Comparison of ENCODE assay signal across 21 cellular contexts in the genomic region with DNA sequence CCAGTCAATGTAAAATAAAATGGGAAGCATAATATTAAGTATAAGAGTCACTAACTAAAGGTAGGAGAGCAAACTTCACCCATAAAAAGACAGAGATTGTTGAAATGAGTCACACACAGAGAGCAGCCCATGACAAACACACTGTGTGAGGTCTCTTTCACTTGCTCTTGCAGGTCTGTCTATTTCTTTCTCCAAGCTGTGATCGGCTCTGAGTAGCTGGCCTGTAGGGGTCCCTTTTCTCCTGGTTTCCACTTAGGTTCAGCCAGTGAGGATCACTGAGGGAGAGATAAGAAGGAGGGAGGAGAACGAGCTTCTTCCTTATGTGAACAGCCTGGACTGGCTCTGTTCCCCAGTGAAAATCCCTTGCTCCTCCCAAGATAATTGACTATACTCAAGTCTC.
DNase-seq lines count a peak whose midpoint lies in the region; ATAC-seq and TF ChIP-seq lines count a peak whose summit lies in the region.
"Had no signal": no experiment of that assay in that cellular context is flagged by ENCODE, and none has a peak within 500 bp of the region (broad histone marks: within the 10 kb centered on the region; RNA-seq: fewer than 3 reads in every experiment).

No MANE protein-coding gene starts in this region.

- TF ChIP-seq CTCF in AG09319 (IDR thresholded peaks at IDR 0.05; ENCODE audit: low read depth, low read length), result peak; percentile 14
- TF ChIP-seq CTCF in WERI-Rb-1 (IDR thresholded peaks at IDR 0.05; ENCODE audit: low read depth, low read length), result peak; percentile 56
- TF ChIP-seq CTCF in coronary artery (IDR thresholded peaks at IDR 0.05), result no peak
- TF ChIP-seq CTCF in GM10248 (IDR thresholded peaks at IDR 0.05; ENCODE audit: control extremely low read depth, extremely low read depth, low read depth, missing control alignments), result no peak

- no peak overlapping the region for H3K4me3 ChIP-seq in WERI-Rb-1 (ENCODE audit: low read depth, low read length)
- no peak overlapping the region for H3K4me3 ChIP-seq in coronary artery
- H3K4me3 ChIP-seq: lung, vagina had no signal

- H3K27ac ChIP-seq in WERI-Rb-1 (peak overlapping the region; percentile 56), coronary artery (no peak overlapping the region)
- H3K27ac ChIP-seq: vagina had no signal

- no peak for ATAC-seq in Right ventricle myocardium superior (ENCODE audit: poor library complexity)
- ATAC-seq: activated T-cell treated with anti-CD3 and anti-CD28 coated beads, Interleukin-2, amount 50 U/mL, for 4 hours; effector memory CD8-positive, alpha-beta T cell; natural killer cell; stimulated activated naive CD8-positive, alpha-beta T cell treated with anti-CD3 and anti-CD28 coated beads, Interleukin-15, amount 100 ng/mL, for 72 hours had no signal

- DNase-seq in AG09319 (ENCODE audit: extremely low read depth, low read depth), result no peak
- peak; percentile 60 for DNase-seq in HCEC 1CT
- peak; percentile 70 for DNase-seq in WERI-Rb-1
- peak; percentile 45 for DNase-seq in iPS-NIHi7 (ENCODE audit: extremely low spot score)
- no peak for DNase-seq in coronary artery (ENCODE audit: low spot score)
- DNase-seq in posterior cingulate gyrus, result no peak
- no peak for DNase-seq in Right ventricle myocardium superior
- DNase-seq in GM10248 (ENCODE audit: extremely low spot score), result no peak
- DNase-seq: activated naive CD8-positive, alpha-beta T cell treated with anti-CD3 and anti-CD28 coated beads, Interleukin-2, amount 10 ng/mL, durations not matched to agents 7 days and 5 days; activated T-cell treated with anti-CD3 and anti-CD28 coated beads, Interleukin-2, amount 50 U/mL, for 4 hours; Caco-2; effector memory CD8-positive, alpha-beta T cell; foreskin melanocyte; H7; natural killer cell; NCI-H1694; NCI-H446; stimulated activated CD4-positive, alpha-beta T cell treated with anti-CD3 and anti-CD28 coated beads, Interleukin-15, amount 100 ng/mL, for 24 hours; stimulated activated naive CD8-positive, alpha-beta T cell treated with anti-CD3 and anti-CD28 coated beads, Interleukin-15, amount 100 ng/mL, for 72 hours had no signal

- H3K27me3 ChIP-seq in WERI-Rb-1 (ENCODE audit: insufficient read depth, low read depth, severe bottlenecking), result no peaks in the 10 kb centered on the region
- H3K27me3 ChIP-seq: vagina had no signal

- intact Hi-C loops in posterior cingulate gyrus (cut with DNase I), result no loop called here
- intact Hi-C loops in Right ventricle myocardium superior (cut with DNase I), result no loop called here

- H3K9me3 ChIP-seq in WERI-Rb-1 (ENCODE audit: severe bottlenecking), result no peaks in the 10 kb centered on the region
- H3K9me3 ChIP-seq: Caco-2, vagina had no signal

- POLR2A ChIA-PET in GM10248 (lab: Yijun Ruan, JAX), result no interaction called here

- CTCF ChIA-PET in GM10248 (lab: Yijun Ruan, JAX), result no interaction called here

- no peaks in the 10 kb centered on the region for H3K36me3 ChIP-seq in WERI-Rb-1
- H3K36me3 ChIP-seq: vagina had no signal

Comparison
In these comparisons a context has a peak if more than half of its experiments do, and no peak if none do; other contexts are left out.
1. DNase-seq: peak in HCEC 1CT (single experiment), WERI-Rb-1 (single experiment) and iPS-NIHi7 (single experiment); none in AG09319 (single experiment), coronary artery (single experiment), posterior cingulate gyrus (0 of 10), Right ventricle myocardium superior (single experiment) and GM10248 (single experiment).
2. CTCF ChIP-seq: peak in AG09319 (single experiment) and WERI-Rb-1 (single experiment); none in coronary artery (single experiment) and GM10248 (single experiment).